In the genomic region with DNA sequence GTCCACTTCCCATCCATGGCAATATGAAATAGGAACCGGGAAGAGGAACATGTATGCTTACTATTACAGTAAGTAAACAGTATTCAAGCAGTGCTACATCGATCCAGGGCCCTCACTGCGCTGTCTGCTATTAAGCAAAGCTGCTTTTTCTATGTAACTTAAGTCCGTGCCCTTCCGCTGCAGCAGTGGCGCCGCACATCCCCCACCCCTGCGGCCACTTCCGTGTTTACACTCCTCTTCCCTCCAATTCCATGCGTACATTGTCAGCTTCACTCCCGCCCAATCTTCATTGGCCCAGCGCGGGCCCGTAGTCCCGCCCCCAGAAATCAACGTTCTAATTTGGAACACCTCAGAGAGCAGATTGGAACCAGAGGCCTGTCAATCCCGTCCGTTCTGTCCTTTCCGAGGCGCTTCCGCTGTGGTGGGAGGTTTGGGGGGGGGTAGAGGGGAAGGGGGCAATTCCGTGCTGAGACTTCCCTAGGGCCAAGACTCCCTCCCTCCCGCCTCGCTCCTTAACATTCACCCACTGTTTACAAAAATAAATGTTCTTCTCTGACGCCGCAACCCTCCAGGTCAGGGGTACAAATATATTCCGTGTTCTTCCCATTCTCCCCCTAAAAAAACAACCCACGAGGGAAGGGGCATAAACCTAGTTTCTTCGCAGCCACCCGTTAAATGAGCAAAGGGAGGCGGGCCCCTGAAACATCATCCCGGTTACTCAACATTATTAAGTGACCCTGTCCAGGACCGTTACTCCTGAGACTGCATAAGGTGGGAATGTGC, we compare ENCODE assay signal across 1 cellular context.
TF ChIP-seq lines count a peak whose summit lies in the region.

No MANE protein-coding gene starts in this region.

TF ChIP-seq in HepG2, 621 proteins besides CTCF, POLR2A, EP300 and RAD21 (continued from another document and continues in another):
- TF ChIP-seq, protein P1, sequence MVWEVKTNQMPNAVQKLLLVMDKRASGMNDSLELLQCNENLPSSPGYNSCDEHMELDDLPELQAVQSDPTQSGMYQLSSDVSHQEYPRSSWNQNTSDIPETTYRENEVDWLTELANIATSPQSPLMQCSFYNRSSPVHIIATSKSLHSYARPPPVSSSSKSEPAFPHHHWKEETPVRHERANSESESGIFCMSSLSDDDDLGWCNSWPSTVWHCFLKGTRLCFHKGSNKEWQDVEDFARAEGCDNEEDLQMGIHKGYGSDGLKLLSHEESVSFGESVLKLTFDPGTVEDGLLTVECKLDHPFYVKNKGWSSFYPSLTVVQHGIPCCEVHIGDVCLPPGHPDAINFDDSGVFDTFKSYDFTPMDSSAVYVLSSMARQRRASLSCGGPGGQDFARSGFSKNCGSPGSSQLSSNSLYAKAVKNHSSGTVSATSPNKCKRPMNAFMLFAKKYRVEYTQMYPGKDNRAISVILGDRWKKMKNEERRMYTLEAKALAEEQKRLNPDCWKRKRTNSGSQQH (CRISPR knock-in tag; IDR thresholded peaks at IDR 0.05; ENCODE audit: low read depth), result peak; percentile 94
- TF ChIP-seq REPIN1 (CRISPR knock-in tag; IDR thresholded peaks at IDR 0.05; ENCODE audit: borderline replicate concordance, low read depth) (peak; percentile 70), ZNF441 (CRISPR knock-in tag; IDR thresholded peaks at IDR 0.05; ENCODE audit: borderline replicate concordance) (no peak), CENPT (CRISPR knock-in tag; IDR thresholded peaks at IDR 0.05; ENCODE audit: low read depth) (no peak), GATAD2A (CRISPR knock-in tag; IDR thresholded peaks at IDR 0.05) (peak; percentile 82), KDM3A (CRISPR knock-in tag; IDR thresholded peaks at IDR 0.05; ENCODE audit: low read depth) (peak; percentile 33; the same call in 1 of the 2 replicates), TOPORS (CRISPR knock-in tag; IDR thresholded peaks at IDR 0.05) (0 out of 2 replicates have a peak, but pooled peaks have one; percentile 57), ZSCAN21 (CRISPR knock-in tag; IDR thresholded peaks at IDR 0.05; ENCODE audit: borderline replicate concordance) (peak; percentile 73), ELF3 (CRISPR knock-in tag; IDR thresholded peaks at IDR 0.05) (peak; percentile 99), CBX1 (IDR thresholded peaks at IDR 0.05; ENCODE audit: low read depth) (no peak), ZBTB8A (CRISPR knock-in tag; IDR thresholded peaks at IDR 0.05; ENCODE audit: borderline replicate concordance, low read depth) (no peak), ZMAT5 (CRISPR knock-in tag; IDR thresholded peaks at IDR 0.05; ENCODE audit: borderline replicate concordance, low read depth) (no peak), ARID3A (IDR thresholded peaks at IDR 0.05; ENCODE audit: low read depth, low read length) (peak; percentile 70), ZBTB20 (CRISPR knock-in tag; IDR thresholded peaks at IDR 0.05; ENCODE audit: borderline replicate concordance, low read depth) (0 out of 2 replicates have a peak, but pooled peaks have one; percentile 46), NFKBIZ (CRISPR knock-in tag; IDR thresholded peaks at IDR 0.05) (peak; percentile 73; the same call in 1 of the 2 replicates), RBM39 (IDR thresholded peaks at IDR 0.05; ENCODE audit: low read depth, low read length, poor library complexity, severe bottlenecking) (peak; percentile 90), ZNF136 (CRISPR knock-in tag; IDR thresholded peaks at IDR 0.05; ENCODE audit: low read depth) (0 out of 2 replicates have a peak, but pooled peaks have one; percentile 18), ZSCAN25 (CRISPR knock-in tag; IDR thresholded peaks at IDR 0.05) (peak; percentile 76; the same call in 1 of the 2 replicates), ELF1 (CRISPR knock-in tag; IDR thresholded peaks at IDR 0.05) (peak; percentile 98), BCL6 (CRISPR knock-in tag; IDR thresholded peaks at IDR 0.05) (peak; percentile 70), IRF2 (CRISPR knock-in tag; IDR thresholded peaks at IDR 0.05) (peak; percentile 62; the same call in 1 of the 2 replicates), TBX2 (CRISPR knock-in tag; IDR thresholded peaks at IDR 0.05; ENCODE audit: borderline replicate concordance) (peak; percentile 62), MAF1 (CRISPR knock-in tag; IDR thresholded peaks at IDR 0.05; ENCODE audit: borderline replicate concordance) (no peak), KAT7 (CRISPR knock-in tag; IDR thresholded peaks at IDR 0.05; ENCODE audit: borderline replicate concordance) (peak; percentile 62), NFIB (CRISPR knock-in tag; IDR thresholded peaks at IDR 0.05; ENCODE audit: borderline replicate concordance) (no peak), CREM (IDR thresholded peaks at IDR 0.05) (peak; percentile 76; the same call in 1 of the 2 replicates), CREM (CRISPR knock-in tag; IDR thresholded peaks at IDR 0.05) (no peak), HDAC1 (CRISPR knock-in tag; IDR thresholded peaks at IDR 0.05) (peak; percentile 90), TEAD2 (CRISPR knock-in tag; IDR thresholded peaks at IDR 0.05) (no peak), ZBTB49 (CRISPR knock-in tag; IDR thresholded peaks at IDR 0.05; ENCODE audit: borderline replicate concordance) (no peak), FOXP1 (IDR thresholded peaks at IDR 0.05) (peak; percentile 63; the same call in 1 of the 2 replicates), FOXP1 (CRISPR knock-in tag; IDR thresholded peaks at IDR 0.05) (peak; percentile 72; the same call in 1 of the 2 replicates), ZNF670 (CRISPR knock-in tag; IDR thresholded peaks at IDR 0.05; ENCODE audit: borderline replicate concordance) (0 out of 2 replicates have a peak, but pooled peaks have one; percentile 68), ZNF615 (CRISPR knock-in tag; IDR thresholded peaks at IDR 0.05; ENCODE audit: borderline replicate concordance) (no peak), PAWR (CRISPR knock-in tag; IDR thresholded peaks at IDR 0.05; ENCODE audit: borderline replicate concordance) (no peak), ZNF746 (CRISPR knock-in tag; IDR thresholded peaks at IDR 0.05) (peak; percentile 53; the same call in 1 of the 2 replicates)
- TF ChIP-seq, protein P2, sequence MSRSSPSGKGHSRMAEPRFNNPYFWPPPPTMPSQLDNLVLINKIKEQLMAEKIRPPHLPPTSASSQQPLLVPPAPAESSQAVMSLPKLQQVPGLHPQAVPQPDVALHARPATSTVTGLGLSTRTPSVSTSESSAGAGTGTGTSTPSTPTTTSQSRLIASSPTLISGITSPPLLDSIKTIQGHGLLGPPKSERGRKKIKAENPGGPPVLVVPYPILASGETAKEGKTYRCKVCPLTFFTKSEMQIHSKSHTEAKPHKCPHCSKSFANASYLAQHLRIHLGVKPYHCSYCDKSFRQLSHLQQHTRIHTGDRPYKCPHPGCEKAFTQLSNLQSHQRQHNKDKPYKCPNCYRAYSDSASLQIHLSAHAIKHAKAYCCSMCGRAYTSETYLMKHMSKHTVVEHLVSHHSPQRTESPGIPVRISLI (CRISPR knock-in tag; IDR thresholded peaks at IDR 0.05; ENCODE audit: borderline replicate concordance), result no peak; the same call in 1 of the 2 replicates
- TF ChIP-seq, protein P3, sequence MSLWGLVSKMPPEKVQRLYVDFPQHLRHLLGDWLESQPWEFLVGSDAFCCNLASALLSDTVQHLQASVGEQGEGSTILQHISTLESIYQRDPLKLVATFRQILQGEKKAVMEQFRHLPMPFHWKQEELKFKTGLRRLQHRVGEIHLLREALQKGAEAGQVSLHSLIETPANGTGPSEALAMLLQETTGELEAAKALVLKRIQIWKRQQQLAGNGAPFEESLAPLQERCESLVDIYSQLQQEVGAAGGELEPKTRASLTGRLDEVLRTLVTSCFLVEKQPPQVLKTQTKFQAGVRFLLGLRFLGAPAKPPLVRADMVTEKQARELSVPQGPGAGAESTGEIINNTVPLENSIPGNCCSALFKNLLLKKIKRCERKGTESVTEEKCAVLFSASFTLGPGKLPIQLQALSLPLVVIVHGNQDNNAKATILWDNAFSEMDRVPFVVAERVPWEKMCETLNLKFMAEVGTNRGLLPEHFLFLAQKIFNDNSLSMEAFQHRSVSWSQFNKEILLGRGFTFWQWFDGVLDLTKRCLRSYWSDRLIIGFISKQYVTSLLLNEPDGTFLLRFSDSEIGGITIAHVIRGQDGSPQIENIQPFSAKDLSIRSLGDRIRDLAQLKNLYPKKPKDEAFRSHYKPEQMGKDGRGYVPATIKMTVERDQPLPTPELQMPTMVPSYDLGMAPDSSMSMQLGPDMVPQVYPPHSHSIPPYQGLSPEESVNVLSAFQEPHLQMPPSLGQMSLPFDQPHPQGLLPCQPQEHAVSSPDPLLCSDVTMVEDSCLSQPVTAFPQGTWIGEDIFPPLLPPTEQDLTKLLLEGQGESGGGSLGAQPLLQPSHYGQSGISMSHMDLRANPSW (CRISPR knock-in tag; IDR thresholded peaks at IDR 0.05; ENCODE audit: borderline replicate concordance), result no peak
- TF ChIP-seq, protein P4, sequence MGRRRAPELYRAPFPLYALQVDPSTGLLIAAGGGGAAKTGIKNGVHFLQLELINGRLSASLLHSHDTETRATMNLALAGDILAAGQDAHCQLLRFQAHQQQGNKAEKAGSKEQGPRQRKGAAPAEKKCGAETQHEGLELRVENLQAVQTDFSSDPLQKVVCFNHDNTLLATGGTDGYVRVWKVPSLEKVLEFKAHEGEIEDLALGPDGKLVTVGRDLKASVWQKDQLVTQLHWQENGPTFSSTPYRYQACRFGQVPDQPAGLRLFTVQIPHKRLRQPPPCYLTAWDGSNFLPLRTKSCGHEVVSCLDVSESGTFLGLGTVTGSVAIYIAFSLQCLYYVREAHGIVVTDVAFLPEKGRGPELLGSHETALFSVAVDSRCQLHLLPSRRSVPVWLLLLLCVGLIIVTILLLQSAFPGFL (CRISPR knock-in tag; IDR thresholded peaks at IDR 0.05), result no peak
- TF ChIP-seq, protein P5, sequence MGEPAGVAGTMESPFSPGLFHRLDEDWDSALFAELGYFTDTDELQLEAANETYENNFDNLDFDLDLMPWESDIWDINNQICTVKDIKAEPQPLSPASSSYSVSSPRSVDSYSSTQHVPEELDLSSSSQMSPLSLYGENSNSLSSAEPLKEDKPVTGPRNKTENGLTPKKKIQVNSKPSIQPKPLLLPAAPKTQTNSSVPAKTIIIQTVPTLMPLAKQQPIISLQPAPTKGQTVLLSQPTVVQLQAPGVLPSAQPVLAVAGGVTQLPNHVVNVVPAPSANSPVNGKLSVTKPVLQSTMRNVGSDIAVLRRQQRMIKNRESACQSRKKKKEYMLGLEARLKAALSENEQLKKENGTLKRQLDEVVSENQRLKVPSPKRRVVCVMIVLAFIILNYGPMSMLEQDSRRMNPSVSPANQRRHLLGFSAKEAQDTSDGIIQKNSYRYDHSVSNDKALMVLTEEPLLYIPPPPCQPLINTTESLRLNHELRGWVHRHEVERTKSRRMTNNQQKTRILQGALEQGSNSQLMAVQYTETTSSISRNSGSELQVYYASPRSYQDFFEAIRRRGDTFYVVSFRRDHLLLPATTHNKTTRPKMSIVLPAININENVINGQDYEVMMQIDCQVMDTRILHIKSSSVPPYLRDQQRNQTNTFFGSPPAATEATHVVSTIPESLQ (CRISPR knock-in tag; conservative IDR thresholded peaks at IDR 0.05), result no peak
- TF ChIP-seq, protein P6, sequence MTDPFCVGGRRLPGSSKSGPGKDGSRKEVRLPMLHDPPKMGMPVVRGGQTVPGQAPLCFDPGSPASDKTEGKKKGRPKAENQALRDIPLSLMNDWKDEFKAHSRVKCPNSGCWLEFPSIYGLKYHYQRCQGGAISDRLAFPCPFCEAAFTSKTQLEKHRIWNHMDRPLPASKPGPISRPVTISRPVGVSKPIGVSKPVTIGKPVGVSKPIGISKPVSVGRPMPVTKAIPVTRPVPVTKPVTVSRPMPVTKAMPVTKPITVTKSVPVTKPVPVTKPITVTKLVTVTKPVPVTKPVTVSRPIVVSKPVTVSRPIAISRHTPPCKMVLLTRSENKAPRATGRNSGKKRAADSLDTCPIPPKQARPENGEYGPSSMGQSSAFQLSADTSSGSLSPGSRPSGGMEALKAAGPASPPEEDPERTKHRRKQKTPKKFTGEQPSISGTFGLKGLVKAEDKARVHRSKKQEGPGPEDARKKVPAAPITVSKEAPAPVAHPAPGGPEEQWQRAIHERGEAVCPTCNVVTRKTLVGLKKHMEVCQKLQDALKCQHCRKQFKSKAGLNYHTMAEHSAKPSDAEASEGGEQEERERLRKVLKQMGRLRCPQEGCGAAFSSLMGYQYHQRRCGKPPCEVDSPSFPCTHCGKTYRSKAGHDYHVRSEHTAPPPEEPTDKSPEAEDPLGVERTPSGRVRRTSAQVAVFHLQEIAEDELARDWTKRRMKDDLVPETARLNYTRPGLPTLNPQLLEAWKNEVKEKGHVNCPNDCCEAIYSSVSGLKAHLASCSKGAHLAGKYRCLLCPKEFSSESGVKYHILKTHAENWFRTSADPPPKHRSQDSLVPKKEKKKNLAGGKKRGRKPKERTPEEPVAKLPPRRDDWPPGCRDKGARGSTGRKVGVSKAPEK (CRISPR knock-in tag; IDR thresholded peaks at IDR 0.05; ENCODE audit: borderline replicate concordance), result peak; percentile 37; the same call in 1 of the 2 replicates
